Comparison of ENCODE assay signal across 21 cellular contexts in genomic region chr2:198883604-198884003, GRCh38.
A peak's percentile ranks its signal among the peaks of the same experiment; 100 is the strongest.
DNase-seq lines count a peak whose midpoint lies in the region; ATAC-seq and TF ChIP-seq lines count a peak whose summit lies in the region.
"Had no signal": no experiment of that assay in that cellular context is flagged by ENCODE, and none has a peak within 500 bp of the region (broad histone marks: within the 10 kb centered on the region; RNA-seq: fewer than 3 reads in every experiment).

No MANE protein-coding gene starts in this region.

- TF ChIP-seq RAD21 in SK-N-SH (IDR thresholded peaks at IDR 0.05; ENCODE audit: low read length) = no peak

- WGBS in mesenchymal stem cell = 22% methylated on average over 2 of the region's 2 CpGs
- WGBS in SK-N-SH (ENCODE audit: low lambda C conversion rate) = 3% methylated on average over 2 of the region's 2 CpGs

- H3K4me2 ChIP-seq in mesenchymal stem cell (ENCODE audit: low read length, poor library complexity, severe bottlenecking) (no peak overlapping the region), SK-N-SH (no peak overlapping the region)
- H3K4me2 ChIP-seq: A549 had no signal

- no peak for TF ChIP-seq EP300 in SK-N-SH (IDR thresholded peaks at IDR 0.05; ENCODE audit: borderline replicate concordance in 1 of 2, low read depth in 1 of 2, low read length in 1 of 2)

- POLR2A ChIA-PET in SK-N-SH (lab: Yijun Ruan, JAX) = no interaction called here

- peak overlapping the region; percentile 23 for H4K8ac ChIP-seq in mesenchymal stem cell (ENCODE audit: low read length)

- H2BK15ac ChIP-seq in mesenchymal stem cell (ENCODE audit: low read depth, poor library complexity, severe bottlenecking) = no peak overlapping the region

- no peak overlapping the region for H4K91ac ChIP-seq in mesenchymal stem cell (ENCODE audit: low read length)

- no peaks in the 10 kb centered on the region for H3K79me1 ChIP-seq in mesenchymal stem cell (replicated peaks; ENCODE audit: low read length, poor library complexity, severe bottlenecking)

- H3K36me3 ChIP-seq in mesenchymal stem cell (ENCODE audit: control insufficient read depth in 1 of 2, insufficient read depth in 2 of 2, low read depth in 1 of 2, low read length in 2 of 2) (no peaks in the 10 kb centered on the region), SK-N-SH (replicated peaks in 1 of 2; ENCODE audit: control insufficient read depth in 1 of 2, insufficient read depth in 2 of 2, low read length in 1 of 2) (no peaks in the 10 kb centered on the region)

- H2AFZ ChIP-seq in mesenchymal stem cell (ENCODE audit: low read depth, low read length) (no peak overlapping the region), SK-N-SH (ENCODE audit: low read depth) (no peak overlapping the region)

- no peaks in the 10 kb centered on the region for H3K9me3 ChIP-seq in mesenchymal stem cell (ENCODE audit: control insufficient read depth, low read length)
- no peaks in the 10 kb centered on the region for H3K9me3 ChIP-seq in SK-N-SH
- H3K9me3 ChIP-seq: A549, Caco-2 had no signal

- H2AK5ac ChIP-seq in mesenchymal stem cell (ENCODE audit: low read length, severe bottlenecking) = no peak overlapping the region

- no peak overlapping the region for H3K14ac ChIP-seq in mesenchymal stem cell (ENCODE audit: low read length in 2 of 2)

- H3K27me3 ChIP-seq in mesenchymal stem cell (ENCODE audit: control insufficient read depth in 1 of 2, insufficient read depth in 1 of 2, low read length in 2 of 2) (no peaks in the 10 kb centered on the region), SK-N-SH (ENCODE audit: insufficient read depth) (no peaks in the 10 kb centered on the region)

- no peak overlapping the region for H3K18ac ChIP-seq in mesenchymal stem cell (ENCODE audit: low read depth in 1 of 2, low read length in 2 of 2)

- H2BK120ac ChIP-seq in mesenchymal stem cell (ENCODE audit: low read depth, low read length) = no peak overlapping the region

- no peaks in the 10 kb centered on the region for H4K20me1 ChIP-seq in SK-N-SH (ENCODE audit: insufficient read depth)

- H3K4me1 ChIP-seq in mesenchymal stem cell (ENCODE audit: control insufficient read depth, insufficient read depth, low read depth, low read length) (peaks cover 1% of the 10 kb centered on the region), SK-N-SH (ENCODE audit: control insufficient read depth in 1 of 2, insufficient read depth in 2 of 2, low read depth in 1 of 2, low read length in 1 of 2) (no peaks in the 10 kb centered on the region)
- H3K4me1 ChIP-seq: A549, Caco-2 had no signal

- H2BK5ac ChIP-seq in mesenchymal stem cell (ENCODE audit: low read depth, low read length, poor library complexity, severe bottlenecking) = no peak overlapping the region

- H3K79me2 ChIP-seq in SK-N-SH (ENCODE audit: insufficient read depth) = no peaks in the 10 kb centered on the region

- H2BK12ac ChIP-seq in mesenchymal stem cell (ENCODE audit: low read length in 2 of 2) = no peak overlapping the region

- ATAC-seq in HG03442 (IDR thresholded peaks at IDR 0.05; ENCODE audit: unreplicated experiment) = no peak
- ATAC-seq: A549, K562, Panc1, Right ventricle myocardium inferior had no signal

- CTCF ChIA-PET in SK-N-SH (lab: Yijun Ruan, JAX) = interaction anchor here (0.7 to 1.2 kb wide), 2 partner anchors 78 to 187 kb away, joined by 3 read pairs; no protein-coding TSS in a partner anchor

- H3K4ac ChIP-seq in mesenchymal stem cell (ENCODE audit: low read depth in 1 of 2, low read length in 2 of 2) = no peak overlapping the region

- H3K4me3 ChIP-seq in mesenchymal stem cell (ENCODE audit: insufficient read depth in 1 of 2, low read depth in 1 of 2, low read length in 2 of 2) (no peak overlapping the region), SK-N-SH (ENCODE audit: low read depth in 2 of 2, low read length in 1 of 2) (no peak overlapping the region)
- H3K4me3 ChIP-seq: A549, K562, SK-N-MC had no signal

- TF ChIP-seq CTCF in SK-N-SH (IDR thresholded peaks at IDR 0.05) = no peak

- H3K23ac ChIP-seq in mesenchymal stem cell (ENCODE audit: low read length in 2 of 2) = no peak overlapping the region

- H3K27ac ChIP-seq in epithelial cell of prostate (no peak overlapping the region), mesenchymal stem cell (ENCODE audit: low read length, poor library complexity, severe bottlenecking) (no peak overlapping the region), SK-N-SH (ENCODE audit: low read depth in 2 of 2, low read length in 1 of 2) (no peak overlapping the region)
- H3K27ac ChIP-seq: A549, SK-N-MC had no signal

- DNase-seq in AG20443 (ENCODE audit: low spot score) (peak; percentile 32), HT1080 (ENCODE audit: low read depth) (peak; percentile 20), epithelial cell of prostate (ENCODE audit: low read depth, low spot score) (peak; percentile 20), mesenchymal stem cell (no peak), SK-N-SH (no peak), retina (no peak)
- no peak for DNase-seq in activated CD4-positive, alpha-beta T cell treated with anti-CD3 and anti-CD28 coated beads for 4 hours
- DNase-seq: Caco-2; CD4-positive, CD25-positive, alpha-beta regulatory T cell; DMS153; EL; H9; MV-4-11; NCI-H1694; NCI-H510A treated with DMSO at 0.1 percent for 48 hours had no signal

- H3K9me2 ChIP-seq in SK-N-SH = no peaks in the 10 kb centered on the region

- H3F3A ChIP-seq in SK-N-SH (replicated peaks; ENCODE audit: insufficient read depth) = no peaks in the 10 kb centered on the region

- no peak overlapping the region for H3K9ac ChIP-seq in mesenchymal stem cell (ENCODE audit: low read length)
- no peak overlapping the region for H3K9ac ChIP-seq in SK-N-SH

TF ChIP-seq in SK-N-SH, 30 proteins besides CTCF, POLR2A, EP300 and RAD21:
- no peak for TF ChIP-seq SMC3 (IDR thresholded peaks at IDR 0.05; ENCODE audit: low read depth, low read length)
TF ChIP-seq in SK-N-SH: peak in this region for 0.

Comparison
In these comparisons a context has a peak if more than half of its experiments do, and no peak if none do; other contexts are left out.
1. DNase-seq: peak in AG20443 (single experiment), HT1080 (single experiment) and epithelial cell of prostate (single experiment); none in mesenchymal stem cell (single experiment), SK-N-SH (single experiment), retina (single experiment) and activated CD4-positive, alpha-beta T cell treated with anti-CD3 and anti-CD28 coated beads for 4 hours (0 of 2).